In the genomic region with DNA sequence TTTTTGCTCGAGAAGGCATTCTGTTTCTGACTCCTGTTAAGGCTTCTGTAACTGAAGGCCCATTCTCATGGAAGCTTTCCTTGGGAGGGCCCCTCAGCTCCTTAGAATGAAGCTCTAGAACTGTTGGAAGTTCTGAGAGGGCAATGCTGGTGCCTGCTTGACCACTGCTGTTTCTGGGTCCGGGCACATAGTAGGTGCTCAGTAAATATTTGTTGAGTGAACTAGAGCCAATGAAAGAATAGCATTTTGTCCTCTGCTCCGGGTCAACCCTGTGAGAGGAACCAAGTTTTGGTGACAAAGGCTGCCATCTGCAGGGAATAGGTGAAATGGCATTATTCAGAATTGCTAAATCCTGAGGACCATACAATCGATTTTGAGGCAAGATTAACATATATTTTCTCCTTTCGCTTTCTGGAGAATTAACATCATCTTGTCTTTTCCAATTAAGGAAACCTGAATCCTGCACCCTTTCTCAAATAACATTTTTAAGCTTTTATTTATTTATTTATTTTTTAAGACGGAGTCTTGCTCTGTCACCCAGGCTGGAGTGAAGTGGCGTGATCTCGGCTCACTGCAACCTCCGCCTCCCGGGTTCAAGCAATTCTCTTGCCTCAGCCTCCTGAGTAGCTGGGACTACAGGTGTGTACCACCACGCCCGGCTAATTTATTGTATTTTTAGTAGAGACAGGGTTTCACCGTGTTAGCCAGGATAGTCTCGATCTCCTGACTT, we compare ENCODE assay signal across 1 cellular context.
TF ChIP-seq lines count a peak whose summit lies in the region.

No MANE protein-coding gene starts in this region.

TF ChIP-seq in GM12878, 131 proteins besides CTCF, POLR2A, EP300 and RAD21:
- TF ChIP-seq CBX5 (IDR thresholded peaks at IDR 0.05; ENCODE audit: low read depth) (0 out of 2 replicates have a peak, but pooled peaks have one; percentile 38), ZNF207 (IDR thresholded peaks at IDR 0.05; ENCODE audit: borderline replicate concordance) (peak; percentile 57; the same call in 1 of the 2 replicates), YY1 (IDR thresholded peaks at IDR 0.05; ENCODE audit: low read depth, low read length) (peak; percentile 53; the same call in 1 of the 2 replicates), SMC3 (IDR thresholded peaks at IDR 0.05; ENCODE audit: borderline replicate concordance, low read length) (peak; percentile 87), NR2F1 (conservative IDR thresholded peaks at IDR 0.05) (0 out of 2 replicates have a peak, but pooled peaks have one; percentile 41), WRNIP1 (IDR thresholded peaks at IDR 0.05; ENCODE audit: borderline replicate concordance, low read depth, low read length) (0 out of 2 replicates have a peak, but pooled peaks have one; percentile 77), ZNF24 (IDR thresholded peaks at IDR 0.05) (peak; percentile 91), POU2F2 (IDR thresholded peaks at IDR 0.05; ENCODE audit: borderline replicate concordance, low read depth, low read length) (0 out of 3 replicates have a peak, but pooled peaks have one; percentile 47), SMARCA5 (IDR thresholded peaks at IDR 0.05) (peak; percentile 81), IKZF2 (IDR thresholded peaks at IDR 0.05) (0 out of 4 replicates have a peak, but pooled peaks of 1 of the 2 experiments have one; percentile 17), DPF2 (IDR thresholded peaks at IDR 0.05) (peak; percentile 98), ZNF217 (IDR thresholded peaks at IDR 0.05) (peak; percentile 83)
- TF ChIP-seq, protein P1, sequence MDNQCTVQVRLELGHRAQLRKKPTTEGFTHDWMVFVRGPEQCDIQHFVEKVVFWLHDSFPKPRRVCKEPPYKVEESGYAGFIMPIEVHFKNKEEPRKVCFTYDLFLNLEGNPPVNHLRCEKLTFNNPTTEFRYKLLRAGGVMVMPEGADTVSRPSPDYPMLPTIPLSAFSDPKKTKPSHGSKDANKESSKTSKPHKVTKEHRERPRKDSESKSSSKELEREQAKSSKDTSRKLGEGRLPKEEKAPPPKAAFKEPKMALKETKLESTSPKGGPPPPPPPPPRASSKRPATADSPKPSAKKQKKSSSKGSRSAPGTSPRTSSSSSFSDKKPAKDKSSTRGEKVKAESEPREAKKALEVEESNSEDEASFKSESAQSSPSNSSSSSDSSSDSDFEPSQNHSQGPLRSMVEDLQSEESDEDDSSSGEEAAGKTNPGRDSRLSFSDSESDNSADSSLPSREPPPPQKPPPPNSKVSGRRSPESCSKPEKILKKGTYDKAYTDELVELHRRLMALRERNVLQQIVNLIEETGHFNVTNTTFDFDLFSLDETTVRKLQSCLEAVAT (IDR thresholded peaks at IDR 0.05), result peak; percentile 45; the same call in 1 of the 2 replicates
